In the genomic region with DNA sequence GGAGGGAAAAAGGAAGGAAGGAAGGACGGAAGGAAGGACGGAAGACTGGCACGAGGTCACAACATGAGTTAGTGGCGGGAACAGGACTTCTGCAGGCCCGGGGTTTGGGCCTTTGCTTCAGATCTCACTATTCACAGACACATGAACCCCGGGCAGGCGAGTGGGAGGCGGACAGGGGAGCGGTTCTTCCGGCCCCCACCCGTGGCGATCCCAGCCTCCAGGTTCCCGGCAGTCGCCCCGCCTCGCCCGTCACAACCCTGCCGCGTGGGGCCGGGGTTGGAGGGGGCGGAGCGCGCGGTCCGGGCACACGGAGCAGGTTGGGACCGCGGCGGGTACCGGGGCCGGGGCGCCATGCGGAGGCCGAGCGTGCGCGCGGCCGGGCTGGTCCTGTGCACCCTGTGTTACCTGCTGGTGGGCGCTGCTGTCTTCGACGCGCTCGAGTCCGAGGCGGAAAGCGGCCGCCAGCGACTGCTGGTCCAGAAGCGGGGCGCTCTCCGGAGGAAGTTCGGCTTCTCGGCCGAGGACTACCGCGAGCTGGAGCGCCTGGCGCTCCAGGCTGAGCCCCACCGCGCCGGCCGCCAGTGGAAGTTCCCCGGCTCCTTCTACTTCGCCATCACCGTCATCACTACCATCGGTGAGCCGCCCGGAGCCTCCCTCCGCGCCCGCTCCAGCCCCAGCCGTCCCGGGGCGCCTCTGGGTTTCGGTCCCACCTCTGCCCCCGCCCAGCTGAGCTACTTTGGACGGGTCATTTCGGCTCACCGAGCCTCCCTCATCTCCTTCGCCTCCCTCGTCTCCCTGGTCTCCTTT, we compare ENCODE assay signal across 9 cellular contexts. TPM values are rescaled to one million over a fixed set of nuclear protein-coding genes. Genes with fewer than 3 reads are reported as not detected.
DNase-seq lines count a peak whose midpoint lies in the region; ATAC-seq, FAIRE-seq and TF ChIP-seq lines count a peak whose summit lies in the region.
"Had no signal": no experiment of that assay in that cellular context is flagged by ENCODE, and none has a peak within 500 bp of the region (broad histone marks: within the 10 kb centered on the region; RNA-seq: fewer than 3 reads in every experiment).

A gene (plus strand): TSS at position 306 of the 807 bp plus-strand sequence. CDS start 46 bp downstream, at position 352.

- H3K9ac ChIP-seq in SK-N-MC (ENCODE audit: insufficient read length) (no peak within 1 kb of the TSS), GM12878 (ENCODE audit: control insufficient read depth, insufficient read depth, low read length) (no peak within 1 kb of the TSS), kidney (ENCODE audit: low read length in 2 of 2) (no peak within 1 kb of the TSS)

- H3K4me3 ChIP-seq in SK-N-MC (peak within 1 kb of the TSS; percentile 65), GM12878 (no peak within 1 kb of the TSS; the same call in 1 of the 2 replicates), kidney (ENCODE audit: low read length in 2 of 2) (peak within 1 kb of the TSS in 1 of 2 donors; percentile 36)

- SMC1A ChIA-PET in GM12878 (lab: Charles Lee; ENCODE audit: uncharacterized antibody, unreplicated experiment) = no interaction called here

- TF ChIP-seq EP300 in GM12878 (IDR thresholded peaks at IDR 0.05; ENCODE audit: borderline replicate concordance in 1 of 2, control insufficient read depth in 1 of 2, low read depth in 2 of 2, low read length in 2 of 2) = no peak

- no peak for TF ChIP-seq POLR2A in GM12878 (IDR thresholded peaks at IDR 0.05; ENCODE audit: low read depth, low read length)

- FAIRE-seq in GM12878 (lab: Jason Lieb, UNC) (no peak), kidney (lab: Jason Lieb, UNC) (no peak)

- peak; percentile 74 for DNase-seq in DMS53 (lab: John Stamatoyannopoulos, UW)
- no peak for DNase-seq in SK-N-MC (ENCODE audit: low read depth, low spot score)
- no peak for DNase-seq in GM12878 (ENCODE audit: low read depth, low spot score)
- DNase-seq in kidney = peak; percentile 85
- peak; percentile 30 for DNase-seq in stimulated activated CD4-positive, alpha-beta T cell treated with anti-CD3 and anti-CD28 coated beads, Interleukin-2, amount 100 ng/mL, for 48 hours
- no peak for DNase-seq in dedifferentiated amniotic fluid mesenchymal stem cell (ENCODE audit: extremely low spot score)
- no peak for DNase-seq in NCI-H2081 (lab: John Stamatoyannopoulos, UW)

- intact Hi-C loops in GM12878 (cut with micrococcal nuclease; ENCODE audit: unreplicated experiment) = no loop called here
- intact Hi-C loops in kidney (cut with DNase I) = no loop called here

- POLR2A ChIA-PET in GM12878 (lab: Charles Lee) = no interaction called here

- 3% methylated on average over 61 of the region's 82 CpGs for WGBS in GM12878 (ENCODE audit: insufficient coverage, insufficient replicate concordance, low lambda C conversion rate, missing lambda C conversion rate)

- H3K4me1 ChIP-seq in GM12878 (ENCODE audit: control insufficient read depth, insufficient read depth, low read length) (no peaks in the 10 kb centered on the region), kidney (ENCODE audit: control insufficient read depth in 1 of 2, insufficient read depth in 1 of 2, low read depth in 1 of 2, low read length in 2 of 2) (peaks cover 7 to 10% of the 10 kb centered on the region in 2 donors)

- in situ Hi-C loops in GM12878 (cut with MboI) = loop anchor here (10.0 kb wide), 1 partner anchor 119 kb away; no protein-coding TSS in a partner anchor

- H3K27me3 ChIP-seq in GM12878 (replicated peaks in 1 of 2; ENCODE audit: control insufficient read depth in 2 of 2, insufficient read depth in 2 of 2, low read length in 1 of 2) = peaks cover 6 to 16% of the 10 kb centered on the region in 2 experiments; a peak in 3 of 4 replicates

- H3K79me2 ChIP-seq in GM12878 (ENCODE audit: control insufficient read depth, insufficient read depth, low read length) = no peaks in the 10 kb centered on the region

- CTCF ChIA-PET in GM12878 (lab: Yijun Ruan, JAX) = no interaction called here

- RAD21 ChIA-PET in GM12878 (lab: Charles Lee; ENCODE audit: unreplicated experiment) = no interaction called here

- TF ChIP-seq CTCF in GM12878 (IDR thresholded peaks at IDR 0.05 in 2 of 3, conservative IDR thresholded peaks at IDR 0.05 in 1 of 3; ENCODE audit: control insufficient read depth in 2 of 3, extremely low read depth in 1 of 3, insufficient read depth in 1 of 3, low read depth in 3 of 3, low read length in 3 of 3) (no peak), kidney (IDR thresholded peaks at IDR 0.05; ENCODE audit: borderline replicate concordance, extremely low read depth, insufficient read depth) (no peak)

- H3K9me3 ChIP-seq in SK-N-MC (ENCODE audit: low read depth, low read length) = no peaks in the 10 kb centered on the region
- H3K9me3 ChIP-seq in GM12878 (replicated peaks; ENCODE audit: control insufficient read depth, insufficient read depth, low read length) = no peaks in the 10 kb centered on the region
- no peaks in the 10 kb centered on the region for H3K9me3 ChIP-seq in kidney (ENCODE audit: control insufficient read depth in 1 of 2, low read length in 2 of 2)

- TF ChIP-seq RAD21 in GM12878 (IDR thresholded peaks at IDR 0.05; ENCODE audit: insufficient read depth, low read depth, low read length) = no peak

- BruUV-seq in GM12878 (replicated peaks; lab: Mats Ljungman, UMichigan) = no TSS peak

- no peak within 1 kb of the TSS for H2AFZ ChIP-seq in GM12878 (ENCODE audit: control insufficient read depth, low read depth, low read length)

- H3K27ac ChIP-seq in SK-N-MC (no peak within 1 kb of the TSS), GM12878 (ENCODE audit: control insufficient read depth, insufficient read depth) (no peak within 1 kb of the TSS), kidney (ENCODE audit: low read depth in 2 of 2, low read length in 2 of 2) (no peak within 1 kb of the TSS)

- H4K20me1 ChIP-seq in GM12878 (ENCODE audit: control insufficient read depth, insufficient read depth) = no peaks in the 10 kb centered on the region; the same call in 1 of the 2 replicates

- H3K36me3 ChIP-seq in SK-N-MC (ENCODE audit: insufficient read depth, low read length) (no peaks in the 10 kb centered on the region), GM12878 (ENCODE audit: control insufficient read depth in 2 of 2, insufficient read depth in 2 of 2, low read length in 1 of 2) (no peaks in the 10 kb centered on the region), kidney (ENCODE audit: control insufficient read depth in 1 of 2, insufficient read depth in 2 of 2, low read length in 2 of 2) (no peaks in the 10 kb centered on the region)

- H3K4me2 ChIP-seq in GM12878 (ENCODE audit: control insufficient read depth, insufficient read depth) = peak within 1 kb of the TSS; percentile 70

- ATAC-seq in GM12878 (peak; percentile 59), GM19397 (IDR thresholded peaks at IDR 0.05; ENCODE audit: unreplicated experiment) (no peak)

TF ChIP-seq in GM12878, 131 proteins besides CTCF, POLR2A, EP300 and RAD21:
- TF ChIP-seq ZNF274 (IDR thresholded peaks at IDR 0.05; ENCODE audit: insufficient read depth, insufficient read length) (no peak), LARP7 (IDR thresholded peaks at IDR 0.05) (0 out of 2 replicates have a peak, but pooled peaks have one; percentile 33), IKZF1 (conservative IDR thresholded peaks at IDR 0.05) (0 out of 2 replicates have a peak, but pooled peaks have one; percentile 15)
- TF ChIP-seq, protein P1, sequence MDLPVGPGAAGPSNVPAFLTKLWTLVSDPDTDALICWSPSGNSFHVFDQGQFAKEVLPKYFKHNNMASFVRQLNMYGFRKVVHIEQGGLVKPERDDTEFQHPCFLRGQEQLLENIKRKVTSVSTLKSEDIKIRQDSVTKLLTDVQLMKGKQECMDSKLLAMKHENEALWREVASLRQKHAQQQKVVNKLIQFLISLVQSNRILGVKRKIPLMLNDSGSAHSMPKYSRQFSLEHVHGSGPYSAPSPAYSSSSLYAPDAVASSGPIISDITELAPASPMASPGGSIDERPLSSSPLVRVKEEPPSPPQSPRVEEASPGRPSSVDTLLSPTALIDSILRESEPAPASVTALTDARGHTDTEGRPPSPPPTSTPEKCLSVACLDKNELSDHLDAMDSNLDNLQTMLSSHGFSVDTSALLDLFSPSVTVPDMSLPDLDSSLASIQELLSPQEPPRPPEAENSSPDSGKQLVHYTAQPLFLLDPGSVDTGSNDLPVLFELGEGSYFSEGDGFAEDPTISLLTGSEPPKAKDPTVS (IDR thresholded peaks at IDR 0.05; ENCODE audit: low read depth, low read length) = no peak
- TF ChIP-seq, protein P2, sequence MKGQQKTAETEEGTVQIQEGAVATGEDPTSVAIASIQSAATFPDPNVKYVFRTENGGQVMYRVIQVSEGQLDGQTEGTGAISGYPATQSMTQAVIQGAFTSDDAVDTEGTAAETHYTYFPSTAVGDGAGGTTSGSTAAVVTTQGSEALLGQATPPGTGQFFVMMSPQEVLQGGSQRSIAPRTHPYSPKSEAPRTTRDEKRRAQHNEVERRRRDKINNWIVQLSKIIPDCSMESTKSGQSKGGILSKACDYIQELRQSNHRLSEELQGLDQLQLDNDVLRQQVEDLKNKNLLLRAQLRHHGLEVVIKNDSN (IDR thresholded peaks at IDR 0.05; ENCODE audit: borderline replicate concordance, extremely low read length, insufficient read depth, low read depth, low read length) = no peak
TF ChIP-seq in GM12878: peak in this region for 2.

RNA-seq across cellular contexts. Expression of the gene that starts here (rescaled TPM):
- total RNA-seq in GM12878 (2013; cell fraction: nucleolus; rRNA removed) = not detected in 2 replicates
- total RNA-seq in GM12878 (2014; rRNA removed) (not detected in 2 replicates), GM12878 (2014; rRNA removed; fragmentation: Illumina TruSeq; extraction: Trizol) (not detected in 2 replicates), GM12878 (2021) (not detected in 2 replicates), kidney (11.7 TPM)
- not detected for polyA plus RNA-seq in GM12878 (2011; ENCODE audit: low read depth)
- polyA plus RNA-seq in GM12878 (2011; rRNA removed) (not detected in 2 replicates), GM12878 (2014; fragmentation: Illumina TruSeq; extraction: Trizol) (not detected in 2 replicates), GM12878 (2014; fragmentation: Nextera tagmentation; extraction: Ambion mirVana) (not detected), GM12878 (2014; rRNA removed) (not detected in 2 replicates), GM12878 (2016; fragmentation: Nextera tagmentation; extraction: Ambion mirVana) (not detected), kidney (ENCODE audit: insufficient read depth, low read depth, low replicate concordance) (0.62 TPM)
- polyA plus RNA-seq in GM12878 (2011; cell fraction: cytosol; rRNA removed) = not detected in 2 replicates
- not detected in 2 replicates for polyA plus RNA-seq in GM12878 (2011; cell fraction: nucleus; rRNA removed)
- polyA plus RNA-seq in GM12878 (2012) = not detected in 2 replicates
- not detected in 2 replicates for polyA minus RNA-seq in GM12878 (2011; rRNA and poly(A)+ RNA removed)
- 0.94 TPM in 2 replicates for polyA minus RNA-seq in GM12878 (2011; cell fraction: cytosol; rRNA and poly(A)+ RNA removed)
- polyA minus RNA-seq in GM12878 (2011; cell fraction: nucleus; rRNA and poly(A)+ RNA removed) = 0.12 and 0.19 TPM in 2 replicates
- total RNA-seq: lung microvascular endothelial cell had no signal

Comparison
In these comparisons a context has a peak if more than half of its experiments do, and no peak if none do; other contexts are left out.
1. RNA of the gene that starts here (total RNA-seq): 11.7 TPM in kidney (single experiment); not detected in GM12878; every median in the first group is over 10 times any median in the second.
2. Peak in ATAC-seq and H3K4me2 ChIP-seq in GM12878; RNA of the gene not detected or under 1 TPM.
3. DNase-seq: peak in DMS53 (single experiment), kidney (single experiment) and stimulated activated CD4-positive, alpha-beta T cell treated with anti-CD3 and anti-CD28 coated beads, Interleukin-2, amount 100 ng/mL, for 48 hours (2 of 2); none in SK-N-MC (single experiment), GM12878 (single experiment), dedifferentiated amniotic fluid mesenchymal stem cell (single experiment) and NCI-H2081 (0 of 2).